Comparison of ENCODE assay signal across 10 cellular contexts in genomic region chr11:12185914-12186313, GRCh38.
DNase-seq lines count a peak whose midpoint lies in the region; TF ChIP-seq lines count a peak whose summit lies in the region.
"Had no signal": no experiment of that assay in that cellular context is flagged by ENCODE, and none has a peak within 500 bp of the region (broad histone marks: within the 10 kb centered on the region; RNA-seq: fewer than 3 reads in every experiment).

No MANE protein-coding gene starts in this region.

- H3K9me3 ChIP-seq in esophagus muscularis mucosa, result no peaks in the 10 kb centered on the region

- TF ChIP-seq CTCF in esophagus muscularis mucosa (IDR thresholded peaks at IDR 0.05), result no peak

- peaks cover 41 to 70% (median 59%) of the 10 kb centered on the region in 4 donors for H3K4me1 ChIP-seq in esophagus muscularis mucosa

- peak overlapping the region; percentile 33 to 78 (median 66) for H3K27ac ChIP-seq in esophagus muscularis mucosa (replicated peaks in 1 of 4)

- TF ChIP-seq POLR2A in esophagus muscularis mucosa (IDR thresholded peaks at IDR 0.05; ENCODE audit: low read depth), result no peak

- H3K4me3 ChIP-seq in esophagus muscularis mucosa, result no peak overlapping the region

- TF ChIP-seq EP300 in esophagus muscularis mucosa (IDR thresholded peaks at IDR 0.05), result no peak

- H3K27me3 ChIP-seq in esophagus muscularis mucosa, result no peaks in the 10 kb centered on the region

- H3K36me3 ChIP-seq in esophagus muscularis mucosa, result peaks cover 0 to 8% (median 2%) of the 10 kb centered on the region in 4 donors

- intact Hi-C loops in esophagus muscularis mucosa (cut with DNase I), result no loop called here

- DNase-seq in H4 (ENCODE audit: low spot score) (peak; percentile 95), NCI-H524 (lab: John Stamatoyannopoulos, UW) (peak; percentile 88 to 94), esophagus muscularis mucosa (ENCODE audit: extremely low spot score) (no peak), renal cortical epithelial cell (ENCODE audit: low read depth) (peak; percentile 49), globus pallidus (ENCODE audit: low spot score) (no peak), hippocampal formation (lab: John Stamatoyannopoulos, UW) (no peak), NCI-H526 (lab: John Stamatoyannopoulos, UW) (no peak)
- DNase-seq in activated naive CD4-positive, alpha-beta T cell (lab: John Stamatoyannopoulos, UW), result no peak
- DNase-seq: NCI-H226; stimulated activated CD4-positive, alpha-beta T cell treated with anti-CD3 and anti-CD28 coated beads, Interleukin-2, amount 100 ng/mL, for 24 hours had no signal

- WGBS in esophagus muscularis mucosa, result 44% methylated on average over 4 of the region's 4 CpGs

Comparison
In these comparisons a context has a peak if more than half of its experiments do, and no peak if none do; other contexts are left out.
1. DNase-seq: peak in H4 (single experiment), NCI-H524 (2 of 2) and renal cortical epithelial cell (single experiment); none in esophagus muscularis mucosa (single experiment), globus pallidus (single experiment), hippocampal formation (0 of 2), NCI-H526 (0 of 2) and activated naive CD4-positive, alpha-beta T cell (0 of 4).